26 cellular contexts compared by ENCODE assay signal in the genomic region with DNA sequence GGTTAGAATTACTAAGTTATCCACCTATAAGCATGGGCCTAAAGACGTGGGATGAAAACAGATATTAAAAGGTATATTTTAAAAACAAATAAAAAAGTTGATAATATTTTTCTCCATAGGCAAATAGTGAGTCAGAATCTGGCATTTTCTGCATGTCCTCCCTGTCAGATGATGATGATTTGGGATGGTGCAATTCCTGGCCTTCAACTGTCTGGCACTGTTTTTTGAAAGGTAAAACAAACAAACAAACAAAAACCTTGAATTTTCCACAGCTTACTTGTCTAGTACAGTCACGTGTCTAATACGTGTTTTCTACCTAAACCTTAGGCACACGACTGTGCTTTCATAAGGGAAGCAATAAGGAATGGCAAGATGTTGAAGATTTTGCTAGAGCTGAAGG. TPM values are rescaled to one million over a fixed set of nuclear protein-coding genes. Genes with fewer than 3 reads are reported as not detected.
A peak's percentile ranks its signal among the peaks of the same experiment; 100 is the strongest.
DNase-seq lines count a peak whose midpoint lies in the region; ATAC-seq and TF ChIP-seq lines count a peak whose summit lies in the region.
"Had no signal": no experiment of that assay in that cellular context is flagged by ENCODE, and none has a peak within 500 bp of the region (broad histone marks: within the 10 kb centered on the region; RNA-seq: fewer than 3 reads in every experiment).

No MANE protein-coding gene starts in this region.

- peaks cover 9% of the 10 kb centered on the region for H3K4me1 ChIP-seq in IMR-90 (ENCODE audit: control insufficient read depth, insufficient read depth, low read length)
- H3K4me1 ChIP-seq: BE2C had no signal

- intact Hi-C loops in activated CD8-positive, alpha-beta T cell treated with anti-CD3 and anti-CD28 coated beads for 36 hours (cut with micrococcal nuclease), result no loop called here
- intact Hi-C loops in IMR-90 (cut with micrococcal nuclease), result no loop called here

- no CpG with 5 or more reads among the region's 4 CpGs for WGBS in IMR-90 (ENCODE audit: extremely low coverage in 2 of 2, insufficient read length in 1 of 2), 2 experiments

- H3K27ac Mint-ChIP-seq in activated CD8-positive, alpha-beta T cell treated with anti-CD3 and anti-CD28 coated beads for 36 hours, result peak overlapping the region; percentile 28
- H3K27ac Mint-ChIP-seq in activated CD8-positive, alpha-beta T cell treated with anti-CD3 and anti-CD28 coated beads, Interleukin-2, amount 10 ng/mL, durations not matched to agents 7 days and 5 days, result no peak overlapping the region
- H3K27ac Mint-ChIP-seq: GM23338, H9 had no signal

- no peak for TF ChIP-seq RAD21 in IMR-90 (IDR thresholded peaks at IDR 0.05; ENCODE audit: low read length)

- H3K4me1 Mint-ChIP-seq in activated CD8-positive, alpha-beta T cell treated with anti-CD3 and anti-CD28 coated beads for 36 hours (ENCODE audit: low read depth), result peaks cover 11% of the 10 kb centered on the region
- H3K4me1 Mint-ChIP-seq in activated CD8-positive, alpha-beta T cell treated with anti-CD3 and anti-CD28 coated beads, Interleukin-2, amount 10 ng/mL, durations not matched to agents 7 days and 5 days (ENCODE audit: low read depth), result no peaks in the 10 kb centered on the region
- H3K4me1 Mint-ChIP-seq: CD14-positive monocyte, GM23338, H9 had no signal

- no peak overlapping the region for H4K5ac ChIP-seq in IMR-90 (ENCODE audit: low read depth, low read length)

- TF ChIP-seq CTCF in activated CD8-positive, alpha-beta T cell treated with anti-CD3 and anti-CD28 coated beads for 36 hours (IDR thresholded peaks at IDR 0.05), result no peak
- no peak for TF ChIP-seq CTCF in IMR-90 (conservative IDR thresholded peaks at IDR 0.05; ENCODE audit: low read depth, low read length)
- TF ChIP-seq CTCF in choroid plexus epithelial cell (conservative IDR thresholded peaks at IDR 0.05; ENCODE audit: low read depth, low read length), result no peak

- no peak overlapping the region for H2BK15ac ChIP-seq in IMR-90 (ENCODE audit: low read depth, low read length)

- H2BK120ac ChIP-seq in IMR-90 (ENCODE audit: low read depth, low read length), result no peak overlapping the region

- H2BK5ac ChIP-seq in IMR-90 (ENCODE audit: low read depth, low read length, poor library complexity, severe bottlenecking), result peak overlapping the region; percentile 37

- H3K23ac ChIP-seq in IMR-90 (ENCODE audit: low read depth, low read length), result no peak overlapping the region; the same call in 1 of the 2 replicates

- no peaks in the 10 kb centered on the region for H4K20me1 ChIP-seq in IMR-90 (ENCODE audit: insufficient read depth, low read length)

- H3K36me3 Mint-ChIP-seq in activated CD8-positive, alpha-beta T cell treated with anti-CD3 and anti-CD28 coated beads for 36 hours (ENCODE audit: low read depth), result peaks cover 34% of the 10 kb centered on the region
- H3K36me3 Mint-ChIP-seq in activated CD8-positive, alpha-beta T cell treated with anti-CD3 and anti-CD28 coated beads, Interleukin-2, amount 10 ng/mL, durations not matched to agents 7 days and 5 days (ENCODE audit: low read depth), result peaks cover 42% of the 10 kb centered on the region

- H3K14ac ChIP-seq in IMR-90 (replicated peaks; ENCODE audit: low read depth, low read length), result no peak overlapping the region

- H4K91ac ChIP-seq in IMR-90 (ENCODE audit: insufficient read depth, low read depth, low read length), result no peak overlapping the region

- H3K4me3 ChIP-seq in IMR-90 (ENCODE audit: insufficient read depth, low read depth, low read length) (no peak overlapping the region), choroid plexus epithelial cell (ENCODE audit: low read depth, low read length) (no peak overlapping the region)
- H3K4me3 ChIP-seq: GM23338 had no signal

- in situ Hi-C loops in IMR-90 (cut with MboI; ENCODE audit: low sequenced_read_pairs), result no loop called here

- peaks cover 6% of the 10 kb centered on the region for H3K9me1 ChIP-seq in IMR-90 (ENCODE audit: insufficient read depth, low read length)

- H3K56ac ChIP-seq in IMR-90 (ENCODE audit: extremely low read depth, insufficient read depth, low read length), result no peak overlapping the region

- H3K9me3 Mint-ChIP-seq in activated CD8-positive, alpha-beta T cell treated with anti-CD3 and anti-CD28 coated beads for 36 hours, result no peaks in the 10 kb centered on the region
- no peaks in the 10 kb centered on the region for H3K9me3 Mint-ChIP-seq in activated CD8-positive, alpha-beta T cell treated with anti-CD3 and anti-CD28 coated beads, Interleukin-2, amount 10 ng/mL, durations not matched to agents 7 days and 5 days (ENCODE audit: insufficient read depth)
- H3K9me3 Mint-ChIP-seq: CD14-positive monocyte, GM23338, H9, IgD-negative memory B cell had no signal

- no TSS peak for BruUV-seq in IMR-90 (replicated peaks; lab: Mats Ljungman, UMichigan)

- H2BK20ac ChIP-seq in IMR-90 (ENCODE audit: low read depth, low read length), result no peak overlapping the region

- peak overlapping the region; percentile 43; the same call in 1 of the 2 replicates for H3K27ac ChIP-seq in IMR-90 (ENCODE audit: insufficient read depth, low read length)
- H3K27ac ChIP-seq: 22Rv1, KMS-11, RWPE1 had no signal

- H3K4me2 ChIP-seq in IMR-90 (ENCODE audit: low read depth, low read length), result no peak overlapping the region
- H3K4me2 ChIP-seq: GM23338, KMS-11 had no signal

- H3K18ac ChIP-seq in IMR-90 (ENCODE audit: low read depth, low read length), result peak overlapping the region; percentile 87; the same call in 1 of the 2 replicates

- dilution Hi-C loops in IMR-90 (cut with HindIII; ENCODE audit: low sequenced_read_pairs, unreplicated experiment), result no loop called here

- H3K79me1 ChIP-seq in IMR-90 (ENCODE audit: low read depth in 1 of 2, low read length in 2 of 2), result peaks cover 10 to 20% of the 10 kb centered on the region in 2 experiments

- no peak overlapping the region for H2AK9ac ChIP-seq in IMR-90 (replicated peaks; ENCODE audit: low read depth, low read length, poor library complexity)

- H4K8ac ChIP-seq in IMR-90 (ENCODE audit: low read depth in 2 of 2, low read length in 2 of 2), result 0 out of 4 replicates have a peak overlapping the region, but pooled peaks have one; percentile 0 to 27

- H3K27me3 Mint-ChIP-seq in activated CD8-positive, alpha-beta T cell treated with anti-CD3 and anti-CD28 coated beads for 36 hours, result no peaks in the 10 kb centered on the region
- no peaks in the 10 kb centered on the region for H3K27me3 Mint-ChIP-seq in activated CD8-positive, alpha-beta T cell treated with anti-CD3 and anti-CD28 coated beads, Interleukin-2, amount 10 ng/mL, durations not matched to agents 7 days and 5 days (ENCODE audit: low read depth)
- H3K27me3 Mint-ChIP-seq: IgD-negative memory B cell had no signal

- CTCF ChIA-PET in activated CD8-positive, alpha-beta T cell treated with anti-CD3 and anti-CD28 coated beads for 36 hours (lab: Charles Lee), result interaction anchor here (1.4 kb wide), 1 partner anchor 39 kb away, joined by 4 read pairs; no protein-coding TSS in a partner anchor
- CTCF ChIA-PET in activated CD8-positive, alpha-beta T cell treated with anti-CD3 and anti-CD28 coated beads, Interleukin-2, amount 10 ng/mL, durations not matched to agents 7 days and 5 days (lab: Charles Lee), result no interaction called here
- CTCF ChIA-PET in IMR-90 (lab: Yijun Ruan, JAX), result interaction anchor here (0.6 kb wide), 2 partner anchors 124 to 736 kb away, joined by 3 read pairs; no protein-coding TSS in a partner anchor

- H3K9ac ChIP-seq in IMR-90 (ENCODE audit: low read depth, low read length), result no peak overlapping the region; the same call in 1 of the 2 replicates
- H3K9ac ChIP-seq: KMS-11 had no signal

- no peaks in the 10 kb centered on the region for H3K9me3 ChIP-seq in IMR-90 (ENCODE audit: control insufficient read depth, insufficient read depth, low read length)
- H3K9me3 ChIP-seq: BE2C had no signal

- no peaks in the 10 kb centered on the region for H3K27me3 ChIP-seq in IMR-90 (ENCODE audit: control insufficient read depth, insufficient read depth, low read length)
- H3K27me3 ChIP-seq: BE2C had no signal

- POLR2A ChIA-PET in activated CD8-positive, alpha-beta T cell treated with anti-CD3 and anti-CD28 coated beads for 36 hours (lab: Charles Lee), result no interaction called here
- POLR2A ChIA-PET in activated CD8-positive, alpha-beta T cell treated with anti-CD3 and anti-CD28 coated beads, Interleukin-2, amount 10 ng/mL, durations not matched to agents 7 days and 5 days (lab: Charles Lee), result no interaction called here
- POLR2A ChIA-PET in IMR-90 (lab: Charles Lee; ENCODE audit: unreplicated experiment), result interaction anchor here (0.6 kb wide), 1 partner anchor 10 kb away, joined by 5 read pairs; no protein-coding TSS in a partner anchor

- no peak overlapping the region for H2AFZ ChIP-seq in IMR-90 (replicated peaks; ENCODE audit: low read length, poor library complexity)
- H2AFZ ChIP-seq: GM23338 had no signal

- H3K36me3 ChIP-seq in IMR-90 (ENCODE audit: control insufficient read depth, insufficient read depth, low read length), result peaks cover 28% of the 10 kb centered on the region

- DNase-seq in activated CD8-positive, alpha-beta T cell treated with anti-CD3 and anti-CD28 coated beads for 36 hours, result no peak
- DNase-seq in activated CD8-positive, alpha-beta T cell treated with anti-CD3 and anti-CD28 coated beads, Interleukin-2, amount 10 ng/mL, durations not matched to agents 7 days and 5 days, result no peak
- no peak for DNase-seq in IMR-90
- DNase-seq in choroid plexus epithelial cell (ENCODE audit: low read depth), result peak; percentile 29
- peak; percentile 68 for DNase-seq in iris pigment epithelial cell (ENCODE audit: low read depth)
- no peak for DNase-seq in SIG-M5 treated with dmso at 0.1 percent for 504 hours (lab: John Stamatoyannopoulos, UW; ENCODE audit: unreplicated experiment)
- DNase-seq: BE2C, H9, NCI-H1048, NCI-H1417 treated with DMSO at 0.1 percent for 48 hours, NCI-H1694 treated with DMSO at 0.1 percent for 48 hours, NCI-H2081, NCI-H2171, NCI-H226, NCI-H510A, NCI-H69, SHP77 had no signal

- TF ChIP-seq POLR2A in IMR-90 (IDR thresholded peaks at IDR 0.05; ENCODE audit: low read depth, low read length), result no peak

- H2AK5ac ChIP-seq in IMR-90 (ENCODE audit: low read depth, low read length), result no peak overlapping the region; the same call in 1 of the 2 replicates

- ATAC-seq in activated CD8-positive, alpha-beta T cell treated with anti-CD3 and anti-CD28 coated beads for 36 hours, result no peak
- ATAC-seq in activated CD8-positive, alpha-beta T cell treated with anti-CD3 and anti-CD28 coated beads, Interleukin-2, amount 10 ng/mL, durations not matched to agents 7 days and 5 days, result no peak
- ATAC-seq in IMR-90 (ENCODE audit: low read depth), result no peak
- ATAC-seq in HG03039 (IDR thresholded peaks at IDR 0.05; ENCODE audit: unreplicated experiment), result no peak
- no peak for ATAC-seq in HG02642 (IDR thresholded peaks at IDR 0.05; ENCODE audit: poor library complexity, unreplicated experiment)
- ATAC-seq: GM23338, Panc1 had no signal

- no peak overlapping the region for H3K4ac ChIP-seq in IMR-90 (ENCODE audit: low read depth, low read length)

- no peak overlapping the region for H3K4me3 Mint-ChIP-seq in activated CD8-positive, alpha-beta T cell treated with anti-CD3 and anti-CD28 coated beads for 36 hours
- H3K4me3 Mint-ChIP-seq in activated CD8-positive, alpha-beta T cell treated with anti-CD3 and anti-CD28 coated beads, Interleukin-2, amount 10 ng/mL, durations not matched to agents 7 days and 5 days, result no peak overlapping the region
- H3K4me3 Mint-ChIP-seq: CD14-positive monocyte, GM23338, H9, IgD-negative memory B cell had no signal

RNA-seq across cellular contexts. Expression of gene HBP1, which starts 17.4 kb away (rescaled TPM):
- total RNA-seq in activated CD8-positive, alpha-beta T cell treated with anti-CD3 and anti-CD28 coated beads for 36 hours, result 10 to 100 TPM; 23.8 to 30.5 TPM
- 10 to 100 TPM; 17.2 to 17.3 TPM for total RNA-seq in activated CD8-positive, alpha-beta T cell treated with anti-CD3 and anti-CD28 coated beads, Interleukin-2, amount 10 ng/mL, durations not matched to agents 7 days and 5 days
- total RNA-seq in IMR-90 (2012; rRNA removed), result 69.9 and 70.0 TPM in 2 replicates
- polyA plus RNA-seq in IMR-90 (2012; rRNA removed), result 19.0 and 27.1 TPM in 2 replicates
- 7.8 and 10.8 TPM in 2 replicates for polyA plus RNA-seq in IMR-90 (2012; cell fraction: cytosol; rRNA removed)
- 11.3 and 41.1 TPM in 2 replicates for polyA plus RNA-seq in IMR-90 (2012; cell fraction: nucleus; rRNA removed; ENCODE audit: low replicate concordance)

Comparison
In these comparisons a context has a peak if more than half of its experiments do, and no peak if none do; other contexts are left out.
1. DNase-seq: peak in choroid plexus epithelial cell (single experiment) and iris pigment epithelial cell (single experiment); none in activated CD8-positive, alpha-beta T cell treated with anti-CD3 and anti-CD28 coated beads for 36 hours (single experiment), activated CD8-positive, alpha-beta T cell treated with anti-CD3 and anti-CD28 coated beads, Interleukin-2, amount 10 ng/mL, durations not matched to agents 7 days and 5 days (single experiment), IMR-90 (single experiment) and SIG-M5 treated with dmso at 0.1 percent for 504 hours (single experiment).